31 cellular contexts compared by ENCODE assay signal in the genomic region with DNA sequence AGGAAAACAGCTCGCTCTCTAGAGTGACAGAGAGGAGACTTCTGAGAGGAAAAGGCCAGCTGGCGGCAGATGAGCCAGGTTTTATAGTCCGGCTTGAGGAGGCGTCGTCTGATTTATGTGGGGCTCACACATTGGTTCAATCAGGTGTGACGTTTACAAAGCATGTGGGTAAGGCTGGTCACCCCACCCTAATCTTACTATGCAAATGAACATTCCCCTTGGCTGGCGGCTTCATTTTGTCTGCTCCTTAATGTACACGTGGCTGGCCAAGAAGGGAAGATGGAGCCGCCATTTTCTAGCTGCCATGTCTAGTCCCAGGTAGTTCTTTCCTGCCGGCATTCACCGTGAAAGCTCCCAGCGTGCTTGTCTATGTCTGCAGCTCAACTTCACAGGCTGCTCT.
"Had no signal": no experiment of that assay in that cellular context is flagged by ENCODE, and none has a peak within 500 bp of the region (broad histone marks: within the 10 kb centered on the region; RNA-seq: fewer than 3 reads in every experiment).

No MANE protein-coding gene starts in this region.

- H3K79me2 ChIP-seq: parathyroid adenoma had no signal

- H3K27ac ChIP-seq: ascending aorta, cardiac muscle cell, colonic mucosa, epithelial cell of prostate, esophagus squamous epithelium, parathyroid adenoma, psoas muscle, stomach, suprapubic skin, tibial nerve had no signal

- H3K4me3 Mint-ChIP-seq: activated naive CD4-positive, alpha-beta T cell treated with anti-CD3 and anti-CD28 coated beads, Interleukin-2, amount 10 ng/mL, durations not matched to agents 7 days and 5 days; activated naive CD8-positive, alpha-beta T cell treated with anti-CD3 and anti-CD28 coated beads, Interleukin-2, amount 10 ng/mL, durations not matched to agents 7 days and 5 days; activated T-helper 1 cell treated with anti-CD3 and anti-CD28 coated beads, Interleukin-12 subunit alpha, Interleukin-12 subunit beta, Interleukin-2, Interleukin-4 antibody, amounts not matched to agents 30 ng/mL and 10 ng/mL and 1 ng/mL, durations not matched to agents 14 hours and 24 hours and 36 hours; brain; naive thymus-derived CD4-positive, alpha-beta T cell; neural crest cell; stimulated activated naive B cell treated with anti-CD40 and anti-IgM and Interleukin-4, amounts not matched to agents 10 μg/mL and 1 μg/mL and 100 μg/mL, for 72 hours; T-helper 2 cell treated with Interferon-gamma antibody and Interleukin-4, amounts not matched to agents 5 μg/mL and 100 μg/mL, for 36 hours had no signal

- H3K9me3 ChIP-seq: ascending aorta, colonic mucosa, esophagus squamous epithelium, psoas muscle, suprapubic skin had no signal

- H3K36me3 Mint-ChIP-seq: activated naive CD4-positive, alpha-beta T cell treated with anti-CD3 and anti-CD28 coated beads, Interleukin-2, amount 10 ng/mL, durations not matched to agents 7 days and 5 days; activated naive CD8-positive, alpha-beta T cell treated with anti-CD3 and anti-CD28 coated beads, Interleukin-2, amount 10 ng/mL, durations not matched to agents 7 days and 5 days; brain; naive thymus-derived CD4-positive, alpha-beta T cell; stimulated activated naive B cell treated with anti-CD40 and anti-IgM and Interleukin-4, amounts not matched to agents 10 μg/mL and 1 μg/mL and 100 μg/mL, for 72 hours had no signal

- H3K9me3 Mint-ChIP-seq: activated naive CD4-positive, alpha-beta T cell treated with anti-CD3 and anti-CD28 coated beads, Interleukin-2, amount 10 ng/mL, durations not matched to agents 7 days and 5 days; activated naive CD8-positive, alpha-beta T cell treated with anti-CD3 and anti-CD28 coated beads, Interleukin-2, amount 10 ng/mL, durations not matched to agents 7 days and 5 days; activated T-helper 1 cell treated with anti-CD3 and anti-CD28 coated beads, Interleukin-12 subunit alpha, Interleukin-12 subunit beta, Interleukin-2, Interleukin-4 antibody, amounts not matched to agents 30 ng/mL and 10 ng/mL and 1 ng/mL, durations not matched to agents 14 hours and 24 hours and 36 hours; T-helper 2 cell treated with Interferon-gamma antibody and Interleukin-4, amounts not matched to agents 5 μg/mL and 100 μg/mL, for 36 hours had no signal

- H3K4me1 ChIP-seq: ascending aorta, colonic mucosa, parathyroid adenoma, suprapubic skin, tibial nerve had no signal

- H3K4me2 ChIP-seq: smooth muscle cell had no signal

- H3K27ac Mint-ChIP-seq: activated naive CD4-positive, alpha-beta T cell treated with anti-CD3 and anti-CD28 coated beads, Interleukin-2, amount 10 ng/mL, durations not matched to agents 7 days and 5 days; activated naive CD8-positive, alpha-beta T cell treated with anti-CD3 and anti-CD28 coated beads, Interleukin-2, amount 10 ng/mL, durations not matched to agents 7 days and 5 days; activated T-helper 1 cell treated with anti-CD3 and anti-CD28 coated beads, Interleukin-12 subunit alpha, Interleukin-12 subunit beta, Interleukin-2, Interleukin-4 antibody, amounts not matched to agents 30 ng/mL and 10 ng/mL and 1 ng/mL, durations not matched to agents 14 hours and 24 hours and 36 hours; brain; naive thymus-derived CD4-positive, alpha-beta T cell; stimulated activated naive B cell treated with anti-CD40 and anti-IgM and Interleukin-4, amounts not matched to agents 10 μg/mL and 1 μg/mL and 100 μg/mL, for 72 hours; T-helper 2 cell treated with Interferon-gamma antibody and Interleukin-4, amounts not matched to agents 5 μg/mL and 100 μg/mL, for 36 hours had no signal

- H3K4me1 Mint-ChIP-seq: activated naive CD4-positive, alpha-beta T cell treated with anti-CD3 and anti-CD28 coated beads, Interleukin-2, amount 10 ng/mL, durations not matched to agents 7 days and 5 days; activated naive CD8-positive, alpha-beta T cell treated with anti-CD3 and anti-CD28 coated beads, Interleukin-2, amount 10 ng/mL, durations not matched to agents 7 days and 5 days; naive thymus-derived CD4-positive, alpha-beta T cell; neural crest cell; stimulated activated naive B cell treated with anti-CD40 and anti-IgM and Interleukin-4, amounts not matched to agents 10 μg/mL and 1 μg/mL and 100 μg/mL, for 72 hours had no signal

- H3K36me3 ChIP-seq: ascending aorta, cardiac muscle cell, colonic mucosa, esophagus squamous epithelium, stomach, suprapubic skin, tibial nerve had no signal

- H3K27me3 ChIP-seq: ascending aorta, cardiac muscle cell, colonic mucosa, stomach, suprapubic skin, tibial nerve had no signal

- ATAC-seq: left ventricle myocardium superior; naive thymus-derived CD4-positive, alpha-beta T cell; psoas muscle; stimulated activated naive B cell treated with anti-CD40 and anti-IgM and Interleukin-4, amounts not matched to agents 10 μg/mL and 1 μg/mL and 100 μg/mL, for 72 hours had no signal

- H2AFZ ChIP-seq: parathyroid adenoma had no signal

- DNase-seq: activated CD4-positive, alpha-beta T cell treated with anti-CD3 and anti-CD28 coated beads for 48 hours; activated CD4-positive, alpha-beta T cell treated with anti-CD3 and anti-CD28 coated beads, Interleukin-2, amount 50 U/mL, for 48 hours; activated CD8-positive, alpha-beta memory T cell treated with anti-CD3 and anti-CD28 coated beads for 24 hours; activated gamma-delta T cell; activated naive CD4-positive, alpha-beta T cell treated with anti-CD3 and anti-CD28 coated beads, Interleukin-2, amount 10 ng/mL, durations not matched to agents 7 days and 5 days; activated naive CD8-positive, alpha-beta T cell treated with anti-CD3 and anti-CD28 coated beads, Interleukin-2, amount 10 ng/mL, durations not matched to agents 7 days and 5 days; cerebellar nuclear complex; colonic mucosa; effector CD8-positive, alpha-beta T cell; esophagus squamous epithelium; foreskin melanocyte; islet precursor cell; left ventricle myocardium superior; mammary epithelial cell; naive thymus-derived CD4-positive, alpha-beta T cell; nucleus accumbens; psoas muscle; stimulated activated CD4-positive, alpha-beta T cell treated with anti-CD3 and anti-CD28 coated beads, Interleukin-2, amount 100 ng/mL, for 24 hours; stimulated activated naive B cell treated with anti-CD40 and anti-IgM and Interleukin-4, amounts not matched to agents 10 μg/mL and 1 μg/mL and 100 μg/mL, for 72 hours; stomach had no signal

- H3K27me3 Mint-ChIP-seq: activated naive CD4-positive, alpha-beta T cell treated with anti-CD3 and anti-CD28 coated beads, Interleukin-2, amount 10 ng/mL, durations not matched to agents 7 days and 5 days; activated naive CD8-positive, alpha-beta T cell treated with anti-CD3 and anti-CD28 coated beads, Interleukin-2, amount 10 ng/mL, durations not matched to agents 7 days and 5 days had no signal

- H3K4me3 ChIP-seq: ascending aorta, cardiac muscle cell, colonic mucosa, esophagus squamous epithelium, psoas muscle, smooth muscle cell, stomach, suprapubic skin, tibial nerve had no signal
